In the genomic region with DNA sequence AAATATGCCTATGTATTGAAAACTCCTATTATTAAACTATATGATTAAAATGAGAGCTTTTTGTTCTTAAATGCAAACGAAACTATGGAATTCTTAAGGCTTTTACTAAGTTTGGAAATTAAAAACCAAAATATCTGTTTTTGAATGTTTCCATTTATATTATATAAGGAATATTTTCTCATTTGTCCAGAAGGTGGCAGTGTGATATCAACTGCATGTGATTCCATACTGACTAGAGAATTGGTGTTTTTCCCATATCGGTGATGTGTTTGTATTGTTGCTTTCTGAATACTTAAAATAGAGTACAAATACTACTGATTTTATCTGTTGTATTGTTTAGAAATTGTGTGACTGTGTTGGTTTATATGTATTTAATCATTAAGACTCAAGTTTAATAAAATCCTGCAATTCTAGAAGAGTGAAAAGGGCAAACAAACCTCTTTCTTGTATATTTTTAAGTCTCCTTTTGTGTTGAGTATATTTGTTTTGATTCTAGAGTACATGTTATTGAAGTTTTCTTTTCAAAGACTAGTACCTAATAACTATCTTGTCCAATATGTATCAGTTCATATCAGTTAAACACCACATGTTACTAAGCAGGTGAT, we compare ENCODE assay signal across 9 cellular contexts.
DNase-seq lines count a peak whose midpoint lies in the region; FAIRE-seq and TF ChIP-seq lines count a peak whose summit lies in the region.
"Had no signal": no experiment of that assay in that cellular context is flagged by ENCODE, and none has a peak within 500 bp of the region (broad histone marks: within the 10 kb centered on the region; RNA-seq: fewer than 3 reads in every experiment).

No MANE protein-coding gene starts in this region.

- H3K4me3 Mint-ChIP-seq in T-helper 2 cell treated with Interferon-gamma antibody and Interleukin-4, amounts not matched to agents 5 μg/mL and 100 μg/mL, for 36 hours, result no peak overlapping the region

- no peak overlapping the region for H2AFZ ChIP-seq in KMS-11 (ENCODE audit: low read depth)

- H3K9ac ChIP-seq in KMS-11 (no peak overlapping the region), SK-N-MC (ENCODE audit: insufficient read length) (peak overlapping the region; percentile 66)

- H3K4me1 ChIP-seq in KMS-11 (ENCODE audit: low read depth, poor library complexity, severe bottlenecking), result peaks cover 6% of the 10 kb centered on the region

- no peaks in the 10 kb centered on the region for H3K27me3 Mint-ChIP-seq in T-helper 2 cell treated with Interferon-gamma antibody and Interleukin-4, amounts not matched to agents 5 μg/mL and 100 μg/mL, for 36 hours (ENCODE audit: low read depth)

- TF ChIP-seq CTCF in KMS-11 (conservative IDR thresholded peaks at IDR 0.05; ENCODE audit: low read depth, low read length), result peak; percentile 72

- H3K79me2 ChIP-seq in KMS-11 (ENCODE audit: insufficient read depth, low read depth), result no peaks in the 10 kb centered on the region

- H3K9me3 Mint-ChIP-seq in T-helper 2 cell treated with Interferon-gamma antibody and Interleukin-4, amounts not matched to agents 5 μg/mL and 100 μg/mL, for 36 hours, result no peaks in the 10 kb centered on the region

- peak; percentile 48 for FAIRE-seq in GM19239 (lab: Jason Lieb, UNC)

- H3K36me3 Mint-ChIP-seq in T-helper 2 cell treated with Interferon-gamma antibody and Interleukin-4, amounts not matched to agents 5 μg/mL and 100 μg/mL, for 36 hours (ENCODE audit: low read depth), result no peaks in the 10 kb centered on the region

- H3K27ac ChIP-seq in KMS-11 (no peak overlapping the region), SK-N-MC (peak overlapping the region; percentile 67)
- H3K27ac ChIP-seq: skin epidermis had no signal

- H4K20me1 ChIP-seq in KMS-11 (ENCODE audit: insufficient read depth), result no peaks in the 10 kb centered on the region

- no peak overlapping the region for H3K27ac Mint-ChIP-seq in T-helper 2 cell treated with Interferon-gamma antibody and Interleukin-4, amounts not matched to agents 5 μg/mL and 100 μg/mL, for 36 hours

- H3K9me3 ChIP-seq in SK-N-MC (ENCODE audit: low read depth, low read length), result peaks cover 3% of the 10 kb centered on the region; the same call in 1 of the 2 replicates

- no peaks in the 10 kb centered on the region for H3K4me1 Mint-ChIP-seq in T-helper 2 cell treated with Interferon-gamma antibody and Interleukin-4, amounts not matched to agents 5 μg/mL and 100 μg/mL, for 36 hours (ENCODE audit: low read depth)

- no peak overlapping the region for H3K4me2 ChIP-seq in KMS-11

- H3K4me3 ChIP-seq in KMS-11 (IDR thresholded peaks at IDR 0.05; ENCODE audit: insufficient read depth, low read depth, low read length) (no peak overlapping the region), SK-N-MC (peak overlapping the region; percentile 67), skeletal muscle cell (ENCODE audit: low read depth, low read length) (no peak overlapping the region)
- H3K4me3 ChIP-seq: skin epidermis had no signal

- H3K36me3 ChIP-seq in KMS-11 (ENCODE audit: insufficient read depth), result no peaks in the 10 kb centered on the region
- H3K36me3 ChIP-seq in SK-N-MC (ENCODE audit: insufficient read depth, low read length), result peaks cover 6% of the 10 kb centered on the region; the same call in 1 of the 2 replicates

- H3K27me3 ChIP-seq in KMS-11 (ENCODE audit: insufficient read depth, low read depth), result no peaks in the 10 kb centered on the region

- peak; percentile 28 for DNase-seq in COR-L47 (lab: John Stamatoyannopoulos, UW)
- no peak for DNase-seq in GM19239 (ENCODE audit: insufficient read length, low spot score)
- no peak for DNase-seq in SK-N-MC (ENCODE audit: low read depth, low spot score)
- peak; percentile 28 for DNase-seq in foreskin melanocyte
- DNase-seq in skeletal muscle cell (ENCODE audit: low read depth), result peak; percentile 31
- no peak for DNase-seq in T-helper 2 cell treated with Interferon-gamma antibody and Interleukin-4, amounts not matched to agents 5 μg/mL and 100 μg/mL, for 36 hours (ENCODE audit: low spot score)
- no peak for DNase-seq in activated CD4-positive, alpha-beta T cell treated with anti-CD3 and anti-CD28 coated beads, Interleukin-2, amount 50 U/mL, for 1 hour

Comparison
In these comparisons a context has a peak if more than half of its experiments do, and no peak if none do; other contexts are left out.
1. DNase-seq: peak in COR-L47 (single experiment), foreskin melanocyte (single experiment) and skeletal muscle cell (single experiment); none in GM19239 (single experiment), SK-N-MC (single experiment), T-helper 2 cell treated with Interferon-gamma antibody and Interleukin-4, amounts not matched to agents 5 μg/mL and 100 μg/mL, for 36 hours (single experiment) and activated CD4-positive, alpha-beta T cell treated with anti-CD3 and anti-CD28 coated beads, Interleukin-2, amount 50 U/mL, for 1 hour (single experiment).